ENCODE assay signal across 2 cellular contexts in the genomic region with DNA sequence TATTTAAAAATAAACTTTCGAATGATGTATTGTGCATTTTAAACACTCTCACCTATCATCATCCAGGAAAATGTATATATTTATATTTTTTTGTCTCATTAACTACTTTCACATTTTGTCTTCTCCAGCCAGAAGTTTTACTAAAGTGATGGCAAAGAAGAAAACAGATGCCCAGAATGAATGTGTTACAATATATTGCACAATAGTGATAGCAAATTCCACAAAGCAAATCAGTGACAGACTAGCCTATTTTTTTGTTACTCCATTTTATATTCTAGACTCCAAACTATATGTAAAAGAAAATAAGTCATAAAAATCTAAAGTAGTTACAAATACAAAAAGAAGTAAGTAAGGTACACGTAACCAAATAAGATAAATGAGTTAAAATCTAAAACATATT.
TF ChIP-seq lines count a peak whose summit lies in the region.

No MANE protein-coding gene starts in this region.

TF ChIP-seq in IMR-90, 13 proteins besides CTCF, POLR2A, EP300 and RAD21:
- TF ChIP-seq CEBPB (IDR thresholded peaks at IDR 0.05; ENCODE audit: low read depth, low read length) (peak; percentile 86), MXI1 (IDR thresholded peaks at IDR 0.05; ENCODE audit: borderline replicate concordance, low read depth, low read length) (no peak)

TF ChIP-seq in H1, 55 proteins besides CTCF, POLR2A, EP300 and RAD21:
- TF ChIP-seq SP1 (IDR thresholded peaks at IDR 0.05; ENCODE audit: low read depth, low read length) (no peak), CEBPB (IDR thresholded peaks at IDR 0.05; ENCODE audit: low read depth, low read length) (peak; percentile 65; the same call in 1 of the 2 replicates), ZNF274 (IDR thresholded peaks at IDR 0.05; ENCODE audit: borderline replicate concordance, extremely low read depth, low read length) (no peak), CHD7 (IDR thresholded peaks at IDR 0.05; ENCODE audit: insufficient replicate concordance, low read length) (no peak), POU5F1 (IDR thresholded peaks at IDR 0.05; ENCODE audit: low read depth, low read length) (no peak)
